1 cellular context compared by ENCODE assay signal in genomic region chr6:116631379-116631990, GRCh38.
TF ChIP-seq lines count a peak whose summit lies in the region.

No MANE protein-coding gene starts in this region.

TF ChIP-seq in H1, 55 proteins besides CTCF, POLR2A, EP300 and RAD21:
- TF ChIP-seq TCF12 (IDR thresholded peaks at IDR 0.05; ENCODE audit: low read depth, low read length) = 0 out of 2 replicates have a peak, but pooled peaks have one; percentile 33
- no peak for TF ChIP-seq SP4 (IDR thresholded peaks at IDR 0.05; ENCODE audit: low read length)
